In the genomic region with DNA sequence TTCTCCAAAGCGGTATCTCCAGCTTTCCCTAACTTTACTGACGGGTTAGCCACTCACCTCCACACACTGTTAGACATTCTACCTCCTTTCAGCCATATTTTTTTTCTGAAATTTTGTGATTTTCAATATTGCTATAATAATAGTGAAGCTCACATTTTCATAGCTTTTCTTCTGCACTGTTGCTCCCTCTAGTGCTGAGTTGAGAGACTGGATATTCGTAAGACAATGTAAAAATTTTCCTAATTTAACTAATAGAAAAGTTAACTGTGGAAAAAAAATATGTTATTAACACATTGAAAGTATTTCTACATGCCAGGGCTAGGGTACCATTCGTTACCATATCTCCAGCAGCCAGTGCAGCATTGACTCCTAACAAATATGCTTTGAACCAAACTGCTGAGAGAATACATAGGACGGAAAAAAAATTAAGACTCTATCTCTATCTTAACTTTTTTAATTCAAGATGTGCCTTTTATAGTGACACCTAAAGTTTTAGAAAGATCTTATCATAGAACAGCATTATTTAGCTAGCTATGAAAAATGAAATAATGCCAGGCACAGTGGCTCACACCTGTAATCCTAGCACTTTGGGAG, we compare ENCODE assay signal across 1 cellular context.
TF ChIP-seq lines count a peak whose summit lies in the region.

No MANE protein-coding gene starts in this region.

TF ChIP-seq in SK-N-SH treated with all-trans-retinoic acid at 6 μM for 48 hours, 23 proteins besides CTCF, POLR2A, EP300 and RAD21 (continued from another document):
- TF ChIP-seq ZNF8 (CRISPR knock-in tag; IDR thresholded peaks at IDR 0.05): no peak
